9 cellular contexts compared by ENCODE assay signal in the genomic region with DNA sequence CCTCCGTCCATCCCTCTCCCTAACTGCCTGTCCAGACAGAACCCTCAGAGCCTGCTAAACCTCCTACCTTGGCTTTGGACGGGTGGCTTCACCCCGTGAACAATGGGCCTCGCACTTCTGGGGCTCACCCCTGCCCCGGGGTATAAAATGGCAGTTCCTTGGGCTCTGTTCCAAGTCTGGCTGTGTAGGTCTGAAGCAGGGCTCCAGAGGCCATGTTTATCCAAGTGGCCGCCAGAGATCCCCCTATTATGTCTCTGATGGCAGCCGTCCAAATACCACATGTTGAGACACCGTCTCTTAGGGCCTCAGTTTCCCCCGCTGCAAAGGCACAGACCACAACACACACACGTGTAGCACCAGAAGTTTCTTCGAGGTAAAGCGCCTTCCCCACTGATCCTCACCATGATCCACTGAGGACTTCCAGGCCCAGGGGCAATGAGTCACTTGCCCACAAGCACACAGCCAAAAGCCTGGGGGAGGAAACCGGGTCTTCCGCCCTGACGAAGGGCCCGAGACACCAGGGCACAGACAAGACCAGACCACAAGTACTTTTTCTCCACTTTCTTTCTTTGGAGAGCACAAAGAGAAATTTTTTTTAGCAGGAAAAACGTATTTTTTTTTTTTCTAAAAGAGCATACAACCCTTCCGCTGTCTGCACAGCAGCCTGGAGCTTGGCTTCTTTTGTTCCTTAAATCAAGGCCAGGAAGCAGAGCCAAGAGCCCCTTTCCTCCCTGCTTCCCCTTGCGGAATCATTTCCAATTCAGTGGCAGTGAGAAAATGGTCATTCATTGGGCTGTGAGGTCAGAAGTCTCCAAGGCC. TPM values are rescaled to one million over a fixed set of nuclear protein-coding genes. Genes with fewer than 3 reads are reported as not detected.
DNase-seq lines count a peak whose midpoint lies in the region; ATAC-seq and TF ChIP-seq lines count a peak whose summit lies in the region.
"Had no signal": no experiment of that assay in that cellular context is flagged by ENCODE, and none has a peak within 500 bp of the region (broad histone marks: within the 10 kb centered on the region; RNA-seq: fewer than 3 reads in every experiment).

No MANE protein-coding gene starts in this region.

- H3K9me3 ChIP-seq in right cardiac atrium (ENCODE audit: control insufficient read depth, low read length): no peaks in the 10 kb centered on the region

- no peaks in the 10 kb centered on the region for H3K36me3 Mint-ChIP-seq in activated CD8-positive, alpha-beta T cell treated with anti-CD3 and anti-CD28 coated beads for 36 hours (ENCODE audit: low read depth)
- H3K36me3 Mint-ChIP-seq: CD4-positive, CD25-positive, alpha-beta regulatory T cell had no signal

- H3K27me3 Mint-ChIP-seq in activated CD8-positive, alpha-beta T cell treated with anti-CD3 and anti-CD28 coated beads for 36 hours: peaks cover 3% of the 10 kb centered on the region

- H3K4me1 ChIP-seq in right cardiac atrium (ENCODE audit: control insufficient read depth, insufficient read depth, low read length): peaks cover 37% of the 10 kb centered on the region

- 33% methylated on average over 19 of the region's 19 CpGs for WGBS in right cardiac atrium

- no peak overlapping the region for H3K4me3 ChIP-seq in right cardiac atrium (ENCODE audit: low read length)

- CTCF ChIA-PET in activated CD8-positive, alpha-beta T cell treated with anti-CD3 and anti-CD28 coated beads for 36 hours (lab: Charles Lee): interaction anchor here (2.4 kb wide), 1 partner anchor 61 kb away, joined by 10 read pairs; no protein-coding TSS in a partner anchor

- peak overlapping the region; percentile 10 for H3K27ac ChIP-seq in right cardiac atrium (ENCODE audit: low read length)

- peaks cover 4% of the 10 kb centered on the region for H3K4me1 Mint-ChIP-seq in activated CD8-positive, alpha-beta T cell treated with anti-CD3 and anti-CD28 coated beads for 36 hours (ENCODE audit: low read depth)

- DNase-seq in activated CD4-positive, alpha-beta T cell treated with anti-CD3 and anti-CD28 coated beads for 4 hours: peak; percentile 8 to 15
- no peak for DNase-seq in activated CD4-positive, alpha-beta T cell treated with anti-CD3 and anti-CD28 coated beads for 1 hour
- peak; percentile 52 for DNase-seq in activated CD8-positive, alpha-beta T cell treated with anti-CD3 and anti-CD28 coated beads for 36 hours
- DNase-seq in right cardiac atrium (peak; percentile 73 to 81 (median 80)), stromal cell of bone marrow (ENCODE audit: low read depth) (peak; percentile 64), NCI-H345 treated with DMSO at 0.1 percent for 48 hours (lab: John Stamatoyannopoulos, UW; ENCODE audit: unreplicated experiment) (no peak), NK-92 (lab: John Stamatoyannopoulos, UW; ENCODE audit: unreplicated experiment) (no peak)

- no peaks in the 10 kb centered on the region for H3K9me3 Mint-ChIP-seq in activated CD8-positive, alpha-beta T cell treated with anti-CD3 and anti-CD28 coated beads for 36 hours
- H3K9me3 Mint-ChIP-seq: CD4-positive, CD25-positive, alpha-beta regulatory T cell had no signal

- no peak overlapping the region for H3K4me3 Mint-ChIP-seq in activated CD8-positive, alpha-beta T cell treated with anti-CD3 and anti-CD28 coated beads for 36 hours
- H3K4me3 Mint-ChIP-seq: CD4-positive, CD25-positive, alpha-beta regulatory T cell had no signal

- no peaks in the 10 kb centered on the region for H3K27me3 ChIP-seq in right cardiac atrium (ENCODE audit: control insufficient read depth, insufficient read depth)

- H3K27ac Mint-ChIP-seq in activated CD8-positive, alpha-beta T cell treated with anti-CD3 and anti-CD28 coated beads for 36 hours: no peak overlapping the region
- H3K27ac Mint-ChIP-seq: CD4-positive, CD25-positive, alpha-beta regulatory T cell had no signal

- POLR2A ChIA-PET in activated CD8-positive, alpha-beta T cell treated with anti-CD3 and anti-CD28 coated beads for 36 hours (lab: Charles Lee): no interaction called here

- no peak for TF ChIP-seq CTCF in activated CD8-positive, alpha-beta T cell treated with anti-CD3 and anti-CD28 coated beads for 36 hours (IDR thresholded peaks at IDR 0.05)

- intact Hi-C loops in activated CD8-positive, alpha-beta T cell treated with anti-CD3 and anti-CD28 coated beads for 36 hours (cut with micrococcal nuclease): no loop called here
- intact Hi-C loops in right cardiac atrium (cut with DNase I): no loop called here

- peak; percentile 78 for ATAC-seq in activated CD8-positive, alpha-beta T cell treated with anti-CD3 and anti-CD28 coated beads for 36 hours
- ATAC-seq in right cardiac atrium: peak; percentile 14 to 51
- no peak for ATAC-seq in activated CD4-positive, CD25-positive, alpha-beta regulatory T cell treated with anti-CD3 and anti-CD28 coated beads, Interleukin-2, amount 50 U/mL, for 24 hours

RNA-seq across cellular contexts. Expression of gene CPNE5, which starts 11.8 kb away (rescaled TPM):
- total RNA-seq in activated CD8-positive, alpha-beta T cell treated with anti-CD3 and anti-CD28 coated beads for 36 hours: 1 to 10 TPM in 1 of 2 experiments, under 1 TPM in 1; 0.69 to 1.2 TPM
- total RNA-seq in right cardiac atrium: 10 to 100 TPM; 31.7 to 80.9 (median 70.3) TPM
- polyA plus RNA-seq in right cardiac atrium: 27.5 TPM

RNA-seq across cellular contexts. Expression of gene PPIL1, which starts 47.1 kb away (rescaled TPM):
- 10 to 100 TPM; 34.5 to 35.6 TPM for total RNA-seq in activated CD8-positive, alpha-beta T cell treated with anti-CD3 and anti-CD28 coated beads for 36 hours
- 10 to 100 TPM; 49.4 to 72.4 (median 63.7) TPM for total RNA-seq in right cardiac atrium
- polyA plus RNA-seq in right cardiac atrium: 75.6 TPM

RNA-seq across cellular contexts. Expression of gene C6orf89, which starts 58.3 kb away (rescaled TPM):
- total RNA-seq in activated CD8-positive, alpha-beta T cell treated with anti-CD3 and anti-CD28 coated beads for 36 hours: 10 to 100 TPM; 24.7 to 29.8 TPM
- 10 to 100 TPM; 69.4 to 83.9 (median 79.1) TPM for total RNA-seq in right cardiac atrium
- polyA plus RNA-seq in right cardiac atrium: 53.2 TPM

Comparison
In these comparisons a context has a peak if more than half of its experiments do, and no peak if none do; other contexts are left out.
1. DNase-seq: peak in activated CD4-positive, alpha-beta T cell treated with anti-CD3 and anti-CD28 coated beads for 4 hours (2 of 2), activated CD8-positive, alpha-beta T cell treated with anti-CD3 and anti-CD28 coated beads for 36 hours (single experiment), right cardiac atrium (3 of 3) and stromal cell of bone marrow (single experiment); none in activated CD4-positive, alpha-beta T cell treated with anti-CD3 and anti-CD28 coated beads for 1 hour (single experiment), NCI-H345 treated with DMSO at 0.1 percent for 48 hours (single experiment) and NK-92 (single experiment).
2. ATAC-seq: peak in activated CD8-positive, alpha-beta T cell treated with anti-CD3 and anti-CD28 coated beads for 36 hours (single experiment) and right cardiac atrium (2 of 2); none in activated CD4-positive, CD25-positive, alpha-beta regulatory T cell treated with anti-CD3 and anti-CD28 coated beads, Interleukin-2, amount 50 U/mL, for 24 hours (0 of 2).
3. RNA of gene CPNE5, which starts 11.8 kb away (total RNA-seq): 31.7 to 80.9 TPM in right cardiac atrium; 0.69 to 1.2 TPM in activated CD8-positive, alpha-beta T cell treated with anti-CD3 and anti-CD28 coated beads for 36 hours; every median in the first group is over 10 times any median in the second.